1 cellular context compared by ENCODE assay signal in the genomic region with DNA sequence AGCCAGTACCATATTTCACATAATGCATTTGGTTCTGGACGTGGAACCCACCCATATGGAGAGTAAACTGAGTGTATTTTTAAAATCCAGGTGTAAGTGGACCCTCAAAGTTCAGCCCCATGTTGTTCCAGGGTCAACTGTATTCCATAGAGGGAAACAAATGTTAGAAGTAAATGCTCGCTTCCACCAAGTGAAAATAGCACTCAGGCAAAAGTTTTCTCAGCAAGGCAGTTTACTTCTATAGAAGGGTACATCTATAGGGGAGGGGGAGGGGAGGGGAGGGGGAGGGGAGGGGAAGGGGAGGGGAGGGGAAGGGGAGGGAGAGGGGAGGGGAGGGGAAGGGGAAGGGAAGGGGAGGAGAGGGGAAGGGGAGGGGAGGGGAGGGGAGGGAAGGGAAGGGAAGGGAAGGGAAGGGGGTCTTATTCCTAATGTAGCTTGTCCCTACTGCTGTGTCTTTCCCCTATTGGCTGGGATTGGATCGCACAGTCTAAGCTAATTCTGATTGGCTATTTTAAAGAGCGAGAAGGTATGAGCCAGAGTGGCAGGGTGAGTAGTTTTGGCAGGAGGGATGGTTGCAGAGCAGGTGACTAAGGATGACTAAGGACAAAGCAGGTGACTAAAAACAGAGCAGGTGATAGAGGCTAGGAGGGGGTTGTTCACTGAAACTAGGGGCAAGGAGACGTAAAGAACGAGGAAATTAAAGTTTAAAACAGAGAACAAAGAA.
TF ChIP-seq lines count a peak whose summit lies in the region.

No MANE protein-coding gene starts in this region.

TF ChIP-seq in H1, 55 proteins besides CTCF, POLR2A, EP300 and RAD21:
- TF ChIP-seq SP4 (IDR thresholded peaks at IDR 0.05; ENCODE audit: low read length) (no peak), CHD2 (IDR thresholded peaks at IDR 0.05; ENCODE audit: low read length) (no peak), MAFK (IDR thresholded peaks at IDR 0.05; ENCODE audit: low read depth, low read length) (peak; percentile 54; the same call in 1 of the 2 replicates), CBX5 (IDR thresholded peaks at IDR 0.05; ENCODE audit: low read depth, low read length) (no peak), BACH1 (IDR thresholded peaks at IDR 0.05; ENCODE audit: low read length) (0 out of 2 replicates have a peak, but pooled peaks have one; percentile 54), SP1 (IDR thresholded peaks at IDR 0.05; ENCODE audit: low read depth, low read length) (0 out of 2 replicates have a peak, but pooled peaks have one; percentile 45), POLR2AphosphoS5 (IDR thresholded peaks at IDR 0.05; ENCODE audit: low read depth, low read length) (no peak), KDM1A (IDR thresholded peaks at IDR 0.05; ENCODE audit: borderline replicate concordance, low read length) (no peak), TAF1 (IDR thresholded peaks at IDR 0.05; ENCODE audit: low read depth, low read length) (0 out of 2 replicates have a peak, but pooled peaks have one; percentile 13), JUND (IDR thresholded peaks at IDR 0.05; ENCODE audit: low read length) (peak; percentile 41; the same call in 1 of the 2 replicates)
- TF ChIP-seq, protein P1, sequence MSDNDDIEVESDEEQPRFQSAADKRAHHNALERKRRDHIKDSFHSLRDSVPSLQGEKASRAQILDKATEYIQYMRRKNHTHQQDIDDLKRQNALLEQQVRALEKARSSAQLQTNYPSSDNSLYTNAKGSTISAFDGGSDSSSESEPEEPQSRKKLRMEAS (IDR thresholded peaks at IDR 0.05) = 0 out of 2 replicates have a peak, but pooled peaks have one; percentile 17
